1 cellular context compared by ENCODE assay signal in genomic region chr6:3284436-3284876, GRCh38.
TF ChIP-seq lines count a peak whose summit lies in the region.

No MANE protein-coding gene starts in this region.

TF ChIP-seq in SK-N-SH treated with all-trans-retinoic acid at 6 μM for 48 hours, 23 proteins besides CTCF, POLR2A, EP300 and RAD21 (continued from another document):
- TF ChIP-seq TSHZ2 (CRISPR knock-in tag; IDR thresholded peaks at IDR 0.05) (no peak), PPARA (CRISPR knock-in tag; IDR thresholded peaks at IDR 0.05; ENCODE audit: borderline replicate concordance) (no peak)
TF ChIP-seq in SK-N-SH treated with all-trans-retinoic acid at 6 μM for 48 hours: peak in this region for 0.
